Comparison of ENCODE assay signal across 8 cellular contexts in the genomic region with DNA sequence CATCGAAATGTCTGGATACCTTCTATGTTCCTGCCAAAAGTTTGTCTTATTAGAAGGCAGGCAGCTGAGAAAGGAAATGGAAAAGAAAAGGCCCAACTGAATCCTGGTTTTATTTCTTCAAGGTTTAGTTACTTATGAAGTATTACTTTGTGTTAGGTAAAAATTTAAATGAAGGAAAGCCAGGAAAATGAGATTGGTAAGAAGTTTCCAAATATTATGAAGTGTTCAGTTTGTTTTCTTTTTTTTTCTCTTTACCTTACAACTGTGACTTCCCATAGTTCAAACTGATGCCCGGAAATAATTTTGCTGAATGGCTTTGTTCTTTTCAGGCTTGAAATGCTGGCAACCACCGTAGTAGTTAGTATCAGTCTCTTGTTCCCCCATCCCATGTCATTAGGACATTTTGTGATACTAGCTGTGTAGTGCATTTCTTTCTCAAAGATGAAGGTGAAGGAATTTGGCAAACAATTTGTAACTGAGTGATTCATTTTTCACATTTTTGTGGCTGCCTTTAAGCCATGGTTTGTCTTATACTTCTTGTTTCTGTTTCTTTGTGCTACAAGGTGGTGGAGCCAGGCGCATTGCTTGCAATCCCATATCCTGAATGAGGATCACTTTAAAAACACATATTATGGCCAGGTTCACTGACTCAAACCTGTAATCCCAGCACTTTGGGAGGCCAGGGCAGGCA. TPM values are rescaled to one million over a fixed set of nuclear protein-coding genes. Genes with fewer than 3 reads are reported as not detected.
DNase-seq lines count a peak whose midpoint lies in the region; ATAC-seq and TF ChIP-seq lines count a peak whose summit lies in the region.

No MANE protein-coding gene starts in this region.

- intact Hi-C loops in Panc1 (cut with micrococcal nuclease; ENCODE audit: unreplicated experiment) (no loop called here), heart left ventricle (cut with DNase I) (loop anchor here in 1 of 10 donors (5.0 kb wide), 1 partner anchor 39 kb away; the partner anchor contains the start of gene GPD2)

- H3K27ac ChIP-seq in Panc1 (ENCODE audit: low read length) (no peak overlapping the region), gastroesophageal sphincter (peak overlapping the region; percentile 6 to 67 (median 57)), Peyer's patch (peak overlapping the region in 1 of 4 donors; percentile 12), heart left ventricle (peak overlapping the region in 1 of 12 donors; percentile 33)

- 41 to 58% methylated on average over 3 to 4 of the region's 4 CpGs for WGBS in gastroesophageal sphincter (ENCODE audit: low coverage in 1 of 2), 2 donors
- 59 to 78% (median 73%) methylated on average over 4 of the region's 4 CpGs for WGBS in heart left ventricle, 4 donors

- no peak for DNase-seq in Panc1 (ENCODE audit: low read depth, low spot score)
- DNase-seq in Peyer's patch = no peak
- DNase-seq in NCI-H524 treated with DMSO at 0.1 percent for 48 hours (lab: John Stamatoyannopoulos, UW) = no peak
- DNase-seq in heart left ventricle = no peak
- no peak for DNase-seq in activated CD4-positive, alpha-beta T cell treated with anti-CD3 and anti-CD28 coated beads for 1 hour

- POLR2A ChIA-PET in Panc1 (lab: Charles Lee) = no interaction called here

- TF ChIP-seq CTCF in Panc1 (IDR thresholded peaks at IDR 0.05) (no peak), gastroesophageal sphincter (IDR thresholded peaks at IDR 0.05) (no peak), Peyer's patch (IDR thresholded peaks at IDR 0.05) (no peak), heart left ventricle (IDR thresholded peaks at IDR 0.05) (no peak)

- in situ Hi-C loops in Panc1 (cut with HindIII; ENCODE audit: low pct_unique_long_range_greater_than_20kb, low sequenced_read_pairs) = no loop called here

- H3K4me1 ChIP-seq in Panc1 (ENCODE audit: control insufficient read depth, insufficient read depth, low read length) (no peaks in the 10 kb centered on the region), gastroesophageal sphincter (peaks cover 0 to 32% (median 4%) of the 10 kb centered on the region in 3 donors), Peyer's patch (peaks cover 0 to under 1% (median 0%) of the 10 kb centered on the region in 4 donors), heart left ventricle (peaks cover 0 to 28% (median 10%) of the 10 kb centered on the region in 12 donors)

- TF ChIP-seq POLR2A in gastroesophageal sphincter (IDR thresholded peaks at IDR 0.05) = no peak
- no peak for TF ChIP-seq POLR2A in Peyer's patch (IDR thresholded peaks at IDR 0.05)
- no peak for TF ChIP-seq POLR2A in heart left ventricle (IDR thresholded peaks at IDR 0.05)

- ATAC-seq in GM18508 (IDR thresholded peaks at IDR 0.05; ENCODE audit: insufficient read depth, unreplicated experiment) (peak; percentile 65), HG02610 (IDR thresholded peaks at IDR 0.05; ENCODE audit: unreplicated experiment) (peak; percentile 68), Panc1 (no peak), gastroesophageal sphincter (no peak), heart left ventricle (no peak)

- no peak for TF ChIP-seq EP300 in gastroesophageal sphincter (IDR thresholded peaks at IDR 0.05)

- CTCF ChIA-PET in Panc1 (lab: Charles Lee) = no interaction called here

- H3K27me3 ChIP-seq in Panc1 (ENCODE audit: control insufficient read depth, insufficient read depth, low read length) (no peaks in the 10 kb centered on the region), gastroesophageal sphincter (no peaks in the 10 kb centered on the region), Peyer's patch (no peaks in the 10 kb centered on the region), heart left ventricle (no peaks in the 10 kb centered on the region)

- H3K4me3 ChIP-seq in Panc1 (ENCODE audit: low read depth in 2 of 2, low read length in 2 of 2) = no peak overlapping the region
- no peak overlapping the region for H3K4me3 ChIP-seq in gastroesophageal sphincter
- no peak overlapping the region for H3K4me3 ChIP-seq in Peyer's patch
- no peak overlapping the region for H3K4me3 ChIP-seq in heart left ventricle

- H3K36me3 ChIP-seq in Panc1 (ENCODE audit: control insufficient read depth, insufficient read depth, low read length) (no peaks in the 10 kb centered on the region), gastroesophageal sphincter (no peaks in the 10 kb centered on the region), Peyer's patch (peaks cover 0 to 5% (median 0%) of the 10 kb centered on the region in 3 donors), heart left ventricle (peaks cover 0 to 5% (median 0%) of the 10 kb centered on the region in 9 donors)

- H3K9me3 ChIP-seq in Panc1 (ENCODE audit: control insufficient read depth, insufficient read depth, low read depth, low read length) = no peaks in the 10 kb centered on the region
- no peaks in the 10 kb centered on the region for H3K9me3 ChIP-seq in gastroesophageal sphincter
- no peaks in the 10 kb centered on the region for H3K9me3 ChIP-seq in Peyer's patch
- H3K9me3 ChIP-seq in heart left ventricle = no peaks in the 10 kb centered on the region

- TSS peak; percentile 57 for BruUV-seq in Panc1 (replicated peaks; lab: Mats Ljungman, UMichigan)

RNA-seq across cellular contexts. Expression of gene GPD2, which starts 40.5 kb away (rescaled TPM):
- total RNA-seq in Panc1 (2021; ENCODE audit: unreplicated experiment) (27.5 TPM), gastroesophageal sphincter (10 to 100 TPM; 16.7 to 51.5 (median 26.8) TPM), Peyer's patch (100 to 1,000 TPM in 1 of 4 donors, 10 to 100 TPM in 3; 50.3 to 125 (median 83.4) TPM), heart left ventricle (10 to 100 TPM; 12.9 to 24.8 (median 14.4) TPM)
- 10.0 TPM for polyA plus RNA-seq in Panc1 (2012; ENCODE audit: insufficient read length)
- 1 to 10 TPM; 3.5 to 7.3 TPM for polyA plus RNA-seq in heart left ventricle

Comparison
In these comparisons a context has a peak if more than half of its experiments do, and no peak if none do; other contexts are left out.
1. ATAC-seq: peak in GM18508 (single experiment) and HG02610 (single experiment); none in Panc1 (single experiment), gastroesophageal sphincter (single experiment) and heart left ventricle (0 of 4).